In genomic region chr10:124539935-124540641, GRCh38 we compare ENCODE assay signal across 8 cellular contexts.
DNase-seq lines count a peak whose midpoint lies in the region; ATAC-seq and TF ChIP-seq lines count a peak whose summit lies in the region.

No MANE protein-coding gene starts in this region.

- no peak overlapping the region for H3K4me3 ChIP-seq in HFF-Myc (replicated peaks; ENCODE audit: low read depth, low read length)
- H3K4me3 ChIP-seq in heart right ventricle, result no peak overlapping the region
- H3K4me3 ChIP-seq in skeletal muscle tissue (ENCODE audit: low read length in 3 of 3), result peak overlapping the region in 2 of 3 donors; percentile 47 to 63

- in situ Hi-C loops in SK-MEL-5 (cut with HindIII; ENCODE audit: low pct_unique_long_range_greater_than_20kb, low sequenced_read_pairs), result no loop called here

- CTCF ChIA-PET in activated naive CD4-positive, alpha-beta T cell treated with anti-CD3 and anti-CD28 coated beads for 36 hours (lab: Charles Lee), result interaction anchor here (0.6 to 6.3 kb wide), 10 partner anchors 9 to 287 kb away, joined by 3 to 43 read pairs (median 8); no protein-coding TSS in a partner anchor

- H3K9me3 ChIP-seq in heart right ventricle (no peaks in the 10 kb centered on the region), skeletal muscle tissue (ENCODE audit: control insufficient read depth in 3 of 3, low read length in 3 of 3) (no peaks in the 10 kb centered on the region)

- no peaks in the 10 kb centered on the region for H3K36me3 Mint-ChIP-seq in activated naive CD4-positive, alpha-beta T cell treated with anti-CD3 and anti-CD28 coated beads for 36 hours (ENCODE audit: low read depth)

- H3K27ac Mint-ChIP-seq in activated naive CD4-positive, alpha-beta T cell treated with anti-CD3 and anti-CD28 coated beads for 36 hours, result no peak overlapping the region

- no peaks in the 10 kb centered on the region for H3K9me3 Mint-ChIP-seq in activated naive CD4-positive, alpha-beta T cell treated with anti-CD3 and anti-CD28 coated beads for 36 hours

- 38 to 40% methylated on average over 26 of the region's 26 CpGs for WGBS in heart right ventricle, 2 donors

- no peaks in the 10 kb centered on the region for H3K36me3 ChIP-seq in heart right ventricle
- H3K36me3 ChIP-seq in skeletal muscle tissue (ENCODE audit: control insufficient read depth in 3 of 3, insufficient read depth in 3 of 3, low read length in 3 of 3), result no peaks in the 10 kb centered on the region

- H3K27me3 Mint-ChIP-seq in activated naive CD4-positive, alpha-beta T cell treated with anti-CD3 and anti-CD28 coated beads for 36 hours (ENCODE audit: low read depth), result no peaks in the 10 kb centered on the region

- ATAC-seq in heart right ventricle (peak; percentile 75 to 92 (median 88)), GM18907 (IDR thresholded peaks at IDR 0.05; ENCODE audit: unreplicated experiment) (no peak), HG02970 (IDR thresholded peaks at IDR 0.05; ENCODE audit: low FRiP score, unreplicated experiment) (no peak)

- no peak overlapping the region for H3K4me3 Mint-ChIP-seq in activated naive CD4-positive, alpha-beta T cell treated with anti-CD3 and anti-CD28 coated beads for 36 hours

- DNase-seq in EH (ENCODE audit: low read depth), result peak; percentile 42
- DNase-seq in HFF-Myc (ENCODE audit: extremely low read depth, low read depth), result no peak
- DNase-seq in SK-MEL-5 (ENCODE audit: low read depth, low spot score), result peak; percentile 32
- peak; percentile 71 for DNase-seq in activated naive CD4-positive, alpha-beta T cell treated with anti-CD3 and anti-CD28 coated beads for 36 hours
- peak; percentile 70 to 82 for DNase-seq in heart right ventricle

- no peak overlapping the region for H3K27ac ChIP-seq in heart right ventricle
- H3K27ac ChIP-seq in skeletal muscle tissue (ENCODE audit: low read depth, low read length), result no peak overlapping the region

- H3K4me1 ChIP-seq in heart right ventricle (peaks cover 0 to 25% (median 10%) of the 10 kb centered on the region in 9 donors), skeletal muscle tissue (ENCODE audit: control insufficient read depth in 3 of 3, insufficient read depth in 3 of 3, low read length in 3 of 3) (peaks cover 10 to 20% (median 11%) of the 10 kb centered on the region in 3 donors)

- H3K27me3 ChIP-seq in heart right ventricle (no peaks in the 10 kb centered on the region), skeletal muscle tissue (ENCODE audit: control insufficient read depth in 3 of 3, insufficient read depth in 3 of 3, low read length in 3 of 3) (no peaks in the 10 kb centered on the region)

- peaks cover 11% of the 10 kb centered on the region for H3K4me1 Mint-ChIP-seq in activated naive CD4-positive, alpha-beta T cell treated with anti-CD3 and anti-CD28 coated beads for 36 hours (ENCODE audit: low read depth)

- H3K9ac ChIP-seq in skeletal muscle tissue (ENCODE audit: low read depth in 1 of 3, low read length in 3 of 3), result peak overlapping the region; percentile 12 to 70 (median 27)

- TF ChIP-seq CTCF in HFF-Myc (IDR thresholded peaks at IDR 0.05; ENCODE audit: low read depth, low read length, missing control alignments), result peak; percentile 76
- peak; percentile 76 to 95 (median 87) for TF ChIP-seq CTCF in heart right ventricle (IDR thresholded peaks at IDR 0.05)

- intact Hi-C loops in activated naive CD4-positive, alpha-beta T cell treated with anti-CD3 and anti-CD28 coated beads for 36 hours (cut with micrococcal nuclease), result loop anchor here (1.0 to 10.0 kb wide), 3 partner anchors 87 to 545 kb away; no protein-coding TSS in a partner anchor
- intact Hi-C loops in heart right ventricle (cut with DNase I), result loop anchor here (1.0 to 10.0 kb wide), 9 partner anchors 75 to 285 kb away; partner anchors contain the start of gene FAM53B (in 2 of the 10)

Comparison
In these comparisons a context has a peak if more than half of its experiments do, and no peak if none do; other contexts are left out.
1. H3K4me3 ChIP-seq: peak in skeletal muscle tissue (2 of 3); none in HFF-Myc (single experiment) and heart right ventricle (0 of 10).
2. ATAC-seq: peak in heart right ventricle (8 of 8); none in GM18907 (single experiment) and HG02970 (single experiment).